Comparison of ENCODE assay signal across 12 cellular contexts in the genomic region with DNA sequence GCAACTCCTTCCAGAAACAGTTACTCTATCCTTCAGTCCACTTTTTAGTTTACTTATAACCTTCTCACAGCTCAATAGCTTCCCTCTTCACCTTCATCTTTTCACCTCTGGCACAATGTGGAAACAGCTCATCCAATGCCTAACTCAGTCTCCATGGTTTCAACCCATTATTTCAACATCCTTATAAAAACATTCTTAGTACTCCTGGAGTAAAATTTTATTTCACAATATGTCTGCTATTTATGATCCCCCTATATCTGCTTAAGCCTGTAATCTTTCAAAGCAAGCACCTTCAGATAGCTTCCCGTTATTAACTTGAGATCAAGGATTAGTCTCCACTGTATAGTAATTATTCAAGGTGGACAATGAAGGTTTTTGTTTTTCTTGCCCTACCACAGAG.
DNase-seq lines count a peak whose midpoint lies in the region; ATAC-seq and TF ChIP-seq lines count a peak whose summit lies in the region.
"Had no signal": no experiment of that assay in that cellular context is flagged by ENCODE, and none has a peak within 500 bp of the region (broad histone marks: within the 10 kb centered on the region; RNA-seq: fewer than 3 reads in every experiment).

No MANE protein-coding gene starts in this region.

- H3K4me3 ChIP-seq in RWPE2 (ENCODE audit: severe bottlenecking): no peak overlapping the region
- no peak overlapping the region for H3K4me3 ChIP-seq in fibroblast of the aortic adventitia (ENCODE audit: low read depth, low read length)
- no peak overlapping the region for H3K4me3 ChIP-seq in skeletal muscle cell (ENCODE audit: low read depth, low read length)
- H3K4me3 ChIP-seq in CD8-positive, alpha-beta T cell (ENCODE audit: low read depth, low read length): no peak overlapping the region

- peaks cover 2% of the 10 kb centered on the region for H3K27me3 Mint-ChIP-seq in CD8-positive, alpha-beta T cell (ENCODE audit: low read depth)
- H3K27me3 Mint-ChIP-seq: IgD-negative memory B cell had no signal

- no peaks in the 10 kb centered on the region for H3K9me3 Mint-ChIP-seq in CD8-positive, alpha-beta T cell
- H3K9me3 Mint-ChIP-seq: IgD-negative memory B cell had no signal

- H3K36me3 ChIP-seq in RWPE2 (ENCODE audit: low read depth): no peaks in the 10 kb centered on the region
- H3K36me3 ChIP-seq in CD8-positive, alpha-beta T cell (ENCODE audit: insufficient read depth, low read length): no peaks in the 10 kb centered on the region

- ATAC-seq in RWPE2 (ENCODE audit: low read depth): peak; percentile 26; the same call in 1 of the 3 replicates
- ATAC-seq in CD8-positive, alpha-beta T cell: no peak
- ATAC-seq in stimulated activated naive CD8-positive, alpha-beta T cell treated with anti-CD3 and anti-CD28 coated beads, Interleukin-15, Interleukin-2, amounts not matched to agents 100 U/mL and 50 U/mL, for 24 hours: no peak

- POLR2A ChIA-PET in CD8-positive, alpha-beta T cell (lab: Charles Lee): no interaction called here

- intact Hi-C loops in CD8-positive, alpha-beta T cell (cut with DNase I, micrococcal nuclease): no loop called here

- H3K4me1 ChIP-seq in RWPE2 (ENCODE audit: insufficient read depth, poor library complexity, severe bottlenecking): peaks cover 36% of the 10 kb centered on the region
- H3K4me1 ChIP-seq in CD8-positive, alpha-beta T cell (ENCODE audit: insufficient read depth, low read length): no peaks in the 10 kb centered on the region

- TF ChIP-seq CTCF in RWPE2 (IDR thresholded peaks at IDR 0.05; ENCODE audit: poor library complexity, severe bottlenecking) (no peak), fibroblast of the aortic adventitia (IDR thresholded peaks at IDR 0.05; ENCODE audit: insufficient read depth, low read length) (no peak)
- TF ChIP-seq CTCF in CD8-positive, alpha-beta T cell (IDR thresholded peaks at IDR 0.05): no peak

- H3K27ac Mint-ChIP-seq in CD8-positive, alpha-beta T cell: no peak overlapping the region
- H3K27ac Mint-ChIP-seq: IgD-negative memory B cell had no signal

- DNase-seq in GM03348 (ENCODE audit: low spot score): peak; percentile 29
- no peak for DNase-seq in RWPE2 (ENCODE audit: low spot score)
- peak; percentile 76 for DNase-seq in fibroblast of the aortic adventitia (ENCODE audit: low read depth)
- peak; percentile 83 for DNase-seq in skeletal muscle cell (ENCODE audit: low read depth)
- DNase-seq in activated naive CD4-positive, alpha-beta T cell treated with Interleukin-2 at 50 U/mL for 16 hours: no peak
- DNase-seq in CD8-positive, alpha-beta T cell: no peak
- DNase-seq in mucosa of gallbladder (ENCODE audit: low spot score): no peak
- DNase-seq in stimulated activated naive CD8-positive, alpha-beta T cell treated with anti-CD3 and anti-CD28 coated beads, Interleukin-15, Interleukin-2, amounts not matched to agents 100 U/mL and 50 U/mL, for 24 hours: no peak
- DNase-seq: NCI-H1417 treated with DMSO at 0.1 percent for 48 hours; NCI-H510A; stimulated activated CD4-positive, alpha-beta T cell treated with anti-CD3 and anti-CD28 coated beads, Interleukin-2, amount 100 ng/mL, for 48 hours had no signal

- no peaks in the 10 kb centered on the region for H3K36me3 Mint-ChIP-seq in CD8-positive, alpha-beta T cell
- H3K36me3 Mint-ChIP-seq: IgD-negative memory B cell had no signal

- H3K27ac ChIP-seq in RWPE2 (ENCODE audit: poor library complexity, severe bottlenecking): no peak overlapping the region
- no peak overlapping the region for H3K27ac ChIP-seq in CD8-positive, alpha-beta T cell (ENCODE audit: low read depth, low read length)

- no peaks in the 10 kb centered on the region for H3K27me3 ChIP-seq in RWPE2 (ENCODE audit: insufficient read depth, poor library complexity, severe bottlenecking)
- H3K27me3 ChIP-seq in CD8-positive, alpha-beta T cell (ENCODE audit: insufficient read depth, low read length): no peaks in the 10 kb centered on the region

- CTCF ChIA-PET in CD8-positive, alpha-beta T cell (lab: Charles Lee): no interaction called here

- no peaks in the 10 kb centered on the region for H3K9me3 ChIP-seq in RWPE2 (ENCODE audit: severe bottlenecking)
- no peaks in the 10 kb centered on the region for H3K9me3 ChIP-seq in CD8-positive, alpha-beta T cell (ENCODE audit: low read length)

- H3K4me3 Mint-ChIP-seq in CD8-positive, alpha-beta T cell: no peak overlapping the region
- H3K4me3 Mint-ChIP-seq: IgD-negative memory B cell had no signal

- H3K4me1 Mint-ChIP-seq in CD8-positive, alpha-beta T cell (ENCODE audit: low read depth): no peaks in the 10 kb centered on the region
- H3K4me1 Mint-ChIP-seq: IgD-negative memory B cell had no signal

Comparison
In these comparisons a context has a peak if more than half of its experiments do, and no peak if none do; other contexts are left out.
1. DNase-seq: peak in GM03348 (single experiment), fibroblast of the aortic adventitia (single experiment) and skeletal muscle cell (single experiment); none in RWPE2 (single experiment), activated naive CD4-positive, alpha-beta T cell treated with Interleukin-2 at 50 U/mL for 16 hours (single experiment), CD8-positive, alpha-beta T cell (0 of 7), mucosa of gallbladder (single experiment) and stimulated activated naive CD8-positive, alpha-beta T cell treated with anti-CD3 and anti-CD28 coated beads, Interleukin-15, Interleukin-2, amounts not matched to agents 100 U/mL and 50 U/mL, for 24 hours (single experiment).